ENCODE assay signal across 18 cellular contexts in genomic region chr18:5662586-5663090, GRCh38.
DNase-seq lines count a peak whose midpoint lies in the region; ATAC-seq and FAIRE-seq lines count a peak whose summit lies in the region.
"Had no signal": no experiment of that assay in that cellular context is flagged by ENCODE, and none has a peak within 500 bp of the region (broad histone marks: within the 10 kb centered on the region; RNA-seq: fewer than 3 reads in every experiment).

No MANE protein-coding gene starts in this region.

- no peak overlapping the region for H3K4me3 Mint-ChIP-seq in activated naive CD8-positive, alpha-beta T cell treated with anti-CD3 and anti-CD28 coated beads for 36 hours
- H3K4me3 Mint-ChIP-seq: CD4-positive, CD25-positive, alpha-beta regulatory T cell; CD8-positive, alpha-beta memory T cell had no signal

- no peaks in the 10 kb centered on the region for H3K36me3 Mint-ChIP-seq in activated naive CD8-positive, alpha-beta T cell treated with anti-CD3 and anti-CD28 coated beads for 36 hours
- H3K36me3 Mint-ChIP-seq: CD4-positive, CD25-positive, alpha-beta regulatory T cell; CD8-positive, alpha-beta memory T cell had no signal

- no peaks in the 10 kb centered on the region for H3K9me3 Mint-ChIP-seq in activated naive CD8-positive, alpha-beta T cell treated with anti-CD3 and anti-CD28 coated beads for 36 hours

- peaks cover under 1% of the 10 kb centered on the region for H3K27me3 Mint-ChIP-seq in activated naive CD8-positive, alpha-beta T cell treated with anti-CD3 and anti-CD28 coated beads for 36 hours
- H3K27me3 Mint-ChIP-seq: CD4-positive, CD25-positive, alpha-beta regulatory T cell; CD8-positive, alpha-beta memory T cell had no signal

- H3K27ac Mint-ChIP-seq in activated naive CD8-positive, alpha-beta T cell treated with anti-CD3 and anti-CD28 coated beads for 36 hours = no peak overlapping the region
- H3K27ac Mint-ChIP-seq: CD4-positive, CD25-positive, alpha-beta regulatory T cell; CD8-positive, alpha-beta memory T cell had no signal

- H3K4me1 Mint-ChIP-seq in activated naive CD8-positive, alpha-beta T cell treated with anti-CD3 and anti-CD28 coated beads for 36 hours = no peaks in the 10 kb centered on the region
- H3K4me1 Mint-ChIP-seq: CD4-positive, CD25-positive, alpha-beta regulatory T cell; CD8-positive, alpha-beta memory T cell had no signal

- in situ Hi-C loops in G401 (cut with HindIII; ENCODE audit: low sequenced_read_pairs) = no loop called here

- no peak for ATAC-seq in HG02759 (IDR thresholded peaks at IDR 0.05; ENCODE audit: unreplicated experiment)
- ATAC-seq in GM19455 (IDR thresholded peaks at IDR 0.05; ENCODE audit: unreplicated experiment) = no peak
- ATAC-seq: GM12878 had no signal

- DNase-seq in G401 (ENCODE audit: low spot score) (peak; percentile 85), cerebellar cortex (ENCODE audit: low spot score) (peak; percentile 79), kidney glomerular epithelial cell (lab: John Stamatoyannopoulos, UW) (peak; percentile 50), urothelium cell line (ENCODE audit: low spot score) (peak; percentile 25), NCI-H446 (lab: John Stamatoyannopoulos, UW) (no peak)
- DNase-seq in activated naive CD8-positive, alpha-beta T cell treated with anti-CD3 and anti-CD28 coated beads for 36 hours = no peak
- DNase-seq: ACHN; BE2C; CD4-positive, CD25-positive, alpha-beta regulatory T cell; CD8-positive, alpha-beta memory T cell; COR-L47; DMS 273 treated with DMSO at 0.1 percent for 48 hours; DMS53; GM23248 had no signal

- FAIRE-seq in urothelium cell line (lab: Jason Lieb, UNC) = no peak
- FAIRE-seq: A204.1, GM12878 had no signal

Comparison
In these comparisons a context has a peak if more than half of its experiments do, and no peak if none do; other contexts are left out.
1. DNase-seq: peak in G401 (single experiment), cerebellar cortex (single experiment), kidney glomerular epithelial cell (single experiment) and urothelium cell line (single experiment); none in NCI-H446 (0 of 2) and activated naive CD8-positive, alpha-beta T cell treated with anti-CD3 and anti-CD28 coated beads for 36 hours (single experiment).